ENCODE assay signal across 2 cellular contexts in genomic region chr10:100124097-100124496, GRCh38.
TF ChIP-seq lines count a peak whose summit lies in the region.

No MANE protein-coding gene starts in this region.

TF ChIP-seq in HepG2, 621 proteins besides CTCF, POLR2A, EP300 and RAD21:
- no peak for TF ChIP-seq ZBTB44 (CRISPR knock-in tag; IDR thresholded peaks at IDR 0.05)
- no peak for TF ChIP-seq ETS1 (CRISPR knock-in tag; IDR thresholded peaks at IDR 0.05)
- no peak for TF ChIP-seq ZNF629 (CRISPR knock-in tag; conservative IDR thresholded peaks at IDR 0.05)
- TF ChIP-seq DDIT3 (CRISPR knock-in tag; IDR thresholded peaks at IDR 0.05), result no peak
- peak; percentile 58; the same call in 1 of the 2 replicates for TF ChIP-seq CEBPB (IDR thresholded peaks at IDR 0.05; ENCODE audit: borderline replicate concordance, low read depth, low read length)

TF ChIP-seq in H1, 55 proteins besides CTCF, POLR2A, EP300 and RAD21:
- TF ChIP-seq ZNF274 (IDR thresholded peaks at IDR 0.05; ENCODE audit: borderline replicate concordance, extremely low read depth, low read length) (no peak), ASH2L (IDR thresholded peaks at IDR 0.05; ENCODE audit: low read length) (no peak), EZH2 (IDR thresholded peaks at IDR 0.05; ENCODE audit: low read depth, low read length, severe bottlenecking) (no peak), CEBPB (IDR thresholded peaks at IDR 0.05; ENCODE audit: low read depth, low read length) (peak; percentile 37; the same call in 1 of the 2 replicates), FOSL1 (IDR thresholded peaks at IDR 0.05; ENCODE audit: insufficient read depth, low read depth, low read length) (no peak)
